8 cellular contexts compared by ENCODE assay signal in the genomic region with DNA sequence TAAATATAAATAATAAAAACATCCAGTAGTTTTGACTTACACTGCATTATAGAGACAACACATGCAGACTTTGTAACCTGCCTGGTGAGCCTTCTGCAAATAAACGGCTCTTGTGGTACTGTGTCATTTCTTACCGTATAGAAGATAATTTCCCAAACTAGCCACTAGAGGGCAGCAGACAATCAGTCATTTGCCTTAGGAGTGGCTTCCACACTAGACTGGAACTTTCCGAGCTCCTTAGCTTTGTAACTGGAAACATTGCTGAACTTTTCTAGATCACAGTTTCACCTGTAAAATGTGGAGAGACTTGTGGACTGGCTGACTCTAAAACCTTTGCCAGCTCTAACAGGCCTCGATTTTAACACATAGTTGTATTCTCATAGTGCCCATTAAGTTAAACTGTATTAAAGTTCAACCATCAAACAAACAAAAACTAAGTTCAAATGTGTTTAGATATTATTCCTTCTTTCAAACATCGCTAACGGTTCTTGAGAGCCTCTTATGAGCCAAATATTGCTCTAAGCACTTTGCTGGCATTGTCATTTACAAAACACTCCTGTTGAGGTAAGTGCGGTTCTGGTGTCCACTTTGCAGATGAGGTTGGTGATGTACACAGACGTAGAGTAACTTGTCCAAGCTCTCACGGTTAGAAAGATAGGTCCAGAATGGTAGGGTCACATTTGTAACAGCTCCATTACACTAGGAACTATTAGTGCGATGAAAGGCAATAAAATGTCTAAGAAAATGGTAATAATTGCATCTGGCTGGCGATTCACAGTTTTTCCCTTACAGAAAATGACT.
DNase-seq lines count a peak whose midpoint lies in the region; ATAC-seq and TF ChIP-seq lines count a peak whose summit lies in the region.

No MANE protein-coding gene starts in this region.

- DNase-seq in AG04449 (ENCODE audit: low read depth, low spot score) (peak; percentile 46), NCI-H1694 (lab: John Stamatoyannopoulos, UW) (peak; percentile 90), T-helper 1 cell (peak in 4 of 5 donors; percentile 14 to 71 (median 43)), iPS-NIHi11 (ENCODE audit: low spot score) (peak; percentile 72)
- peak; percentile 9 to 21 for DNase-seq in stimulated activated CD4-positive, alpha-beta T cell treated with anti-CD3 and anti-CD28 coated beads, Interleukin-1b, Interleukin-23, amount 100 ng/mL, for 1 hour (ENCODE audit: low read depth in 2 of 2)

- TF ChIP-seq CTCF in AG04449 (IDR thresholded peaks at IDR 0.05; ENCODE audit: insufficient read depth, low read length, missing control alignments) (peak; percentile 55), brain (conservative IDR thresholded peaks at IDR 0.05) (peak; percentile 90 to 91)

- H3K27ac Mint-ChIP-seq in brain, result peak overlapping the region in 3 of 5 experiments; percentile 77 to 81 (median 80)

- no peaks in the 10 kb centered on the region for H3K27me3 Mint-ChIP-seq in brain

- H3K9me3 Mint-ChIP-seq in brain, result no peaks in the 10 kb centered on the region

- no peak for TF ChIP-seq POLR2A in GM18505 (IDR thresholded peaks at IDR 0.05; ENCODE audit: borderline replicate concordance, extremely low read depth, insufficient read depth, insufficient read length)

- peak; percentile 88 for ATAC-seq in GM18505 (IDR thresholded peaks at IDR 0.05; ENCODE audit: unreplicated experiment)
- ATAC-seq in HG02943 (IDR thresholded peaks at IDR 0.05; ENCODE audit: low read depth, unreplicated experiment), result peak; percentile 84

- H3K4me3 ChIP-seq in AG04449 (ENCODE audit: low read depth, low read length), result no peak overlapping the region

- no peak overlapping the region for H3K4me3 Mint-ChIP-seq in brain

- H3K4me1 Mint-ChIP-seq in brain, result peaks cover 5% of the 10 kb centered on the region

- POLR2A ChIA-PET in AG04449 (lab: Yijun Ruan, JAX), result interaction anchor here (1.5 kb wide), 1 partner anchor 366 kb away, joined by 3 read pairs; no protein-coding TSS in a partner anchor

- no peaks in the 10 kb centered on the region for H3K36me3 Mint-ChIP-seq in brain

- CTCF ChIA-PET in AG04449 (lab: Yijun Ruan, JAX), result interaction anchor here (0.6 to 5.5 kb wide), 51 partner anchors 9 to 997 kb away, joined by 3 to 52 read pairs (median 4); no protein-coding TSS in a partner anchor

Comparison
In these comparisons a context has a peak if more than half of its experiments do, and no peak if none do; other contexts are left out.
1. DNase-seq: peak in every context shown above with its lines; median percentile 90 in NCI-H1694; 72 in iPS-NIHi11; 46 in AG04449; 43 in T-helper 1 cell; 15 in stimulated activated CD4-positive, alpha-beta T cell treated with anti-CD3 and anti-CD28 coated beads, Interleukin-1b, Interleukin-23, amount 100 ng/mL, for 1 hour.